15 cellular contexts compared by ENCODE assay signal in genomic region chr2:128275498-128276045, GRCh38.
"Had no signal": no experiment of that assay in that cellular context is flagged by ENCODE, and none has a peak within 500 bp of the region (broad histone marks: within the 10 kb centered on the region; RNA-seq: fewer than 3 reads in every experiment).

No MANE protein-coding gene starts in this region.

- ATAC-seq: activated CD8-positive, alpha-beta T cell treated with anti-CD3 and anti-CD28 coated beads for 36 hours; gastrocnemius medialis; lower lobe of right lung; T-cell had no signal

- H3K4me3 ChIP-seq: ascending aorta, gastrocnemius medialis, lower lobe of right lung, SK-N-MC had no signal

- H3K27me3 Mint-ChIP-seq: activated CD8-positive, alpha-beta T cell treated with anti-CD3 and anti-CD28 coated beads for 36 hours; activated naive CD8-positive, alpha-beta T cell treated with anti-CD3 and anti-CD28 coated beads for 36 hours; naive B cell; progenitor cell of endocrine pancreas; stimulated activated naive CD8-positive, alpha-beta T cell treated with anti-CD3 and anti-CD28 coated beads, Interleukin-15, Interleukin-2, amounts not matched to agents 100 ng/mL and 50 ng/mL, for 24 hours; T-cell had no signal

- H3K9me3 ChIP-seq: ascending aorta, gastrocnemius medialis had no signal

- H3K27ac Mint-ChIP-seq: activated CD8-positive, alpha-beta T cell treated with anti-CD3 and anti-CD28 coated beads for 36 hours; activated naive CD8-positive, alpha-beta T cell treated with anti-CD3 and anti-CD28 coated beads for 36 hours; progenitor cell of endocrine pancreas; stimulated activated naive CD8-positive, alpha-beta T cell treated with anti-CD3 and anti-CD28 coated beads, Interleukin-15, Interleukin-2, amounts not matched to agents 100 ng/mL and 50 ng/mL, for 24 hours had no signal

- DNase-seq: activated CD8-positive, alpha-beta memory T cell treated with anti-CD3 and anti-CD28 coated beads, Interleukin-2, amount 50 U/mL, for 48 hours; activated CD8-positive, alpha-beta T cell treated with anti-CD3 and anti-CD28 coated beads for 36 hours; activated naive CD8-positive, alpha-beta T cell treated with anti-CD3 and anti-CD28 coated beads for 36 hours; gastrocnemius medialis; lower lobe of right lung; midbrain; naive B cell; stimulated activated CD4-positive, alpha-beta T cell treated with anti-CD3 and anti-CD28 coated beads, Interleukin-4, amount 100 ng/mL, for 1 hour; stimulated activated CD8-positive, alpha-beta memory T cell treated with anti-CD3 and anti-CD28 coated beads, Interleukin-4, amount 100 ng/mL, for 48 hours; T1000 had no signal

- H3K27ac ChIP-seq: ascending aorta, gastrocnemius medialis, lower lobe of right lung, SK-N-MC had no signal

- H3K4me1 ChIP-seq: ascending aorta, gastrocnemius medialis had no signal

- H3K4me3 Mint-ChIP-seq: activated CD8-positive, alpha-beta T cell treated with anti-CD3 and anti-CD28 coated beads for 36 hours; activated naive CD8-positive, alpha-beta T cell treated with anti-CD3 and anti-CD28 coated beads for 36 hours; naive B cell; stimulated activated naive CD8-positive, alpha-beta T cell treated with anti-CD3 and anti-CD28 coated beads, Interleukin-15, Interleukin-2, amounts not matched to agents 100 ng/mL and 50 ng/mL, for 24 hours; T-cell had no signal

- H3K27me3 ChIP-seq: ascending aorta, gastrocnemius medialis had no signal
